ENCODE assay signal across 15 cellular contexts in the genomic region with DNA sequence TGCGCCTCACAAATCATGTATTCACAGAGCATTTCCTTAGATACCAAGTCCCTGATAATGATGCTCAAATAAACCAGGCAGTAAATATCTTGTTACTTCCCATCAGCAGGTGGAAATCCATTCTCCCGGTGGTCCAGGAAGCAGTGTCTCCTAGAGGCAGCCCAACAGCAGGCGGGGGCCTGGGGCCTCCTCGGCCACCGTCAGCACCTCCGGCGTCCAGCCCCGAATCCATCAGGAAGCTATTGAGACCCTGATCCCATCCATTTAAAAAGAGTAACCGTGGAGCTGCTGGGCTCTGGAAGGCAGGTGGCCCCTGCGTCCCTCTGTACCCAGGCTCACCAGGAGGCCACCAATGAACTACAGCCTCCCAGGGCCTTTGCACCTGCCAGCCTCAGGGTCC. TPM values are rescaled to one million over a fixed set of nuclear protein-coding genes. Genes with fewer than 3 reads are reported as not detected.
A peak's percentile ranks its signal among the peaks of the same experiment; 100 is the strongest.
DNase-seq lines count a peak whose midpoint lies in the region; ATAC-seq, FAIRE-seq and TF ChIP-seq lines count a peak whose summit lies in the region.
"Had no signal": no experiment of that assay in that cellular context is flagged by ENCODE, and none has a peak within 500 bp of the region (broad histone marks: within the 10 kb centered on the region; RNA-seq: fewer than 3 reads in every experiment).

No MANE protein-coding gene starts in this region.

- no peak overlapping the region for H3K14ac ChIP-seq in H1 (ENCODE audit: insufficient read length)

- H3K4me1 ChIP-seq in right cardiac atrium (ENCODE audit: control insufficient read depth, insufficient read depth, low read length) (no peaks in the 10 kb centered on the region), left ventricle myocardium inferior (peaks cover 15% of the 10 kb centered on the region), H1 (replicated peaks in 1 of 4; ENCODE audit: control insufficient read depth in 3 of 4, insufficient read depth in 4 of 4, low read length in 3 of 4) (peaks cover 0 to 5% (median 2%) of the 10 kb centered on the region in 4 experiments; a peak in 2 of 7 replicates), smooth muscle cell (ENCODE audit: low read depth) (peaks cover 9% of the 10 kb centered on the region)

- 95% methylated on average over 10 of the region's 10 CpGs for WGBS in right cardiac atrium
- 90% methylated on average over 7 of the region's 10 CpGs; no CpG with 5 or more reads in 1 of the 2 experiments for WGBS in H1 (ENCODE audit: extremely low coverage in 1 of 2, insufficient coverage in 1 of 2, insufficient read length in 1 of 2, insufficient replicate concordance in 2 of 2, low coverage in 1 of 2, low lambda C conversion rate in 2 of 2, missing lambda C conversion rate in 1 of 2), 2 experiments
- WGBS in smooth muscle cell (ENCODE audit: low lambda C conversion rate): 96% methylated on average over 10 of the region's 10 CpGs

- no peak overlapping the region for H4K91ac ChIP-seq in H1 (replicated peaks; ENCODE audit: insufficient read length, low read length)

- no peak for FAIRE-seq in H1 (lab: Jason Lieb, UNC)
- FAIRE-seq: GM12878, GM18507, K562 had no signal

- peak overlapping the region; percentile 20; the same call in 1 of the 2 replicates for H4K8ac ChIP-seq in H1 (ENCODE audit: extremely low read depth, insufficient read depth, low read length)

- no peak overlapping the region for H2AK5ac ChIP-seq in H1 (ENCODE audit: low read depth, low read length)

- no peak overlapping the region for H3K27ac ChIP-seq in right cardiac atrium (ENCODE audit: low read length)
- no peak overlapping the region for H3K27ac ChIP-seq in left ventricle myocardium inferior (replicated peaks)
- H3K27ac ChIP-seq in H1 (ENCODE audit: low read depth, low read length): no peak overlapping the region
- H3K27ac ChIP-seq in smooth muscle cell (ENCODE audit: low read depth): peak overlapping the region; percentile 83
- H3K27ac ChIP-seq: 22Rv1 had no signal

- peaks cover 3 to 28% of the 10 kb centered on the region in 2 experiments for H4K20me1 ChIP-seq in H1 (replicated peaks in 1 of 2; ENCODE audit: control insufficient read depth in 1 of 2, insufficient read depth in 2 of 2, low read length in 2 of 2)
- peaks cover 92% of the 10 kb centered on the region for H4K20me1 ChIP-seq in smooth muscle cell (ENCODE audit: low read depth)

- no peak overlapping the region for H3K23ac ChIP-seq in H1 (ENCODE audit: insufficient read length)

- H3F3A ChIP-seq in smooth muscle cell (ENCODE audit: low read depth): no peaks in the 10 kb centered on the region

- no peak overlapping the region for H3K4ac ChIP-seq in H1 (replicated peaks; ENCODE audit: insufficient read length, low read depth, low read length)

- no peak overlapping the region for H3K18ac ChIP-seq in H1 (ENCODE audit: extremely low read depth, low read length)

- no peak overlapping the region for H2BK15ac ChIP-seq in H1 (ENCODE audit: low read length)

- H3K4me2 ChIP-seq in H1 (ENCODE audit: insufficient read depth in 1 of 2, low read depth in 2 of 2, low read length in 2 of 2) (no peak overlapping the region), smooth muscle cell (no peak overlapping the region)

- CTCF ChIA-PET in H1 (lab: Charles Lee; ENCODE audit: partially characterized antibody): no interaction called here

- POLR2A ChIA-PET in H1 (lab: Charles Lee; ENCODE audit: partially characterized antibody): no interaction called here

- H2BK12ac ChIP-seq in H1 (ENCODE audit: low read depth, low read length): no peak overlapping the region

- no peak for TF ChIP-seq POLR2A in H1 (IDR thresholded peaks at IDR 0.05; ENCODE audit: control extremely low read depth in 1 of 2, low read depth in 2 of 2, low read length in 2 of 2)

- H3K27me3 ChIP-seq in right cardiac atrium (ENCODE audit: control insufficient read depth, insufficient read depth): no peaks in the 10 kb centered on the region
- no peaks in the 10 kb centered on the region for H3K27me3 ChIP-seq in left ventricle myocardium inferior (ENCODE audit: low read depth)
- H3K27me3 ChIP-seq in H1 (replicated peaks in 1 of 4; ENCODE audit: control insufficient read depth in 3 of 4, extremely low read depth in 1 of 4, insufficient read depth in 3 of 4, low read length in 3 of 4): no peaks in the 10 kb centered on the region
- H3K27me3 ChIP-seq in smooth muscle cell (ENCODE audit: low read depth): no peaks in the 10 kb centered on the region

- H2BK5ac ChIP-seq in H1 (ENCODE audit: low read depth, low read length): no peak overlapping the region

- H3K9me3 ChIP-seq in right cardiac atrium (ENCODE audit: control insufficient read depth, low read length): no peaks in the 10 kb centered on the region
- no peaks in the 10 kb centered on the region for H3K9me3 ChIP-seq in left ventricle myocardium inferior (replicated peaks)
- H3K9me3 ChIP-seq in H1 (ENCODE audit: insufficient read depth in 2 of 2, low read depth in 1 of 2, low read length in 1 of 2): no peaks in the 10 kb centered on the region
- H3K9me3 ChIP-seq in smooth muscle cell (replicated peaks; ENCODE audit: low read depth): no peaks in the 10 kb centered on the region

- H3K4me3 ChIP-seq in right cardiac atrium (ENCODE audit: low read length) (no peak overlapping the region), left ventricle myocardium inferior (no peak overlapping the region), H1 (ENCODE audit: extremely low read depth in 1 of 4, insufficient read depth in 2 of 4, low read depth in 3 of 4, low read length in 4 of 4) (no peak overlapping the region), smooth muscle cell (no peak overlapping the region)
- H3K4me3 ChIP-seq: GM12878, K562 had no signal

- no peak overlapping the region for H2BK120ac ChIP-seq in H1 (replicated peaks; ENCODE audit: low read depth, low read length)

- TF ChIP-seq CTCF in left ventricle myocardium inferior (IDR thresholded peaks at IDR 0.05; ENCODE audit: borderline replicate concordance) (no peak), H1 (IDR thresholded peaks at IDR 0.05; ENCODE audit: control extremely low read depth in 1 of 3, insufficient read depth in 1 of 3, low read depth in 1 of 3, low read length in 3 of 3) (no peak), smooth muscle cell (IDR thresholded peaks at IDR 0.05; ENCODE audit: borderline replicate concordance, insufficient read depth, poor library complexity, severe bottlenecking) (no peak)

- H4K5ac ChIP-seq in H1 (ENCODE audit: insufficient read length, low read depth, low read length): no peak overlapping the region

- H3K79me2 ChIP-seq in H1 (ENCODE audit: control insufficient read depth in 1 of 2, insufficient read depth in 2 of 2, low read length in 2 of 2) (peaks cover 0 to 27% of the 10 kb centered on the region in 2 experiments; a peak in 3 of 4 replicates), smooth muscle cell (ENCODE audit: low read depth) (peaks cover 57% of the 10 kb centered on the region)

- H2AFZ ChIP-seq in H1 (ENCODE audit: low read length): no peak overlapping the region
- H2AFZ ChIP-seq in smooth muscle cell (ENCODE audit: low read depth): no peak overlapping the region

- peaks cover 2% of the 10 kb centered on the region; the same call in 1 of the 2 replicates for H3K79me1 ChIP-seq in H1 (ENCODE audit: low read depth, low read length)

- H3K9ac ChIP-seq in H1 (replicated peaks in 1 of 4; ENCODE audit: extremely low read depth in 1 of 4, low read depth in 3 of 4, low read length in 3 of 4) (no peak overlapping the region), smooth muscle cell (ENCODE audit: low read depth) (no peak overlapping the region)

- H2BK20ac ChIP-seq in H1 (ENCODE audit: low read length): no peak overlapping the region

- DNase-seq in right cardiac atrium (peak in 2 of 3 donors; percentile 21 to 28), left ventricle myocardium inferior (no peak), H1 (ENCODE audit: low read depth in 1 of 2, low spot score in 2 of 2) (no peak), smooth muscle cell (lab: John Stamatoyannopoulos, UW; ENCODE audit: unreplicated experiment) (no peak), NCI-H187 (lab: John Stamatoyannopoulos, UW) (no peak), NCI-H1048 (lab: John Stamatoyannopoulos, UW) (no peak)
- DNase-seq: CD4-positive, CD25-positive, alpha-beta regulatory T cell; DMS53; GOT3; HCEC 1CT had no signal

- no peak for ATAC-seq in right cardiac atrium
- no peak for ATAC-seq in GM21390 (IDR thresholded peaks at IDR 0.05; ENCODE audit: unreplicated experiment)
- ATAC-seq: GM12878, K562 had no signal

- no peak for TF ChIP-seq RAD21 in H1 (IDR thresholded peaks at IDR 0.05 in 1 of 2, conservative IDR thresholded peaks at IDR 0.05 in 1 of 2; ENCODE audit: low read depth in 2 of 2, low read length in 2 of 2)

- H3K23me2 ChIP-seq in H1 (ENCODE audit: low read depth, low read length): peaks cover 14% of the 10 kb centered on the region; the same call in 1 of the 2 replicates

- no peak for TF ChIP-seq EP300 in H1 (IDR thresholded peaks at IDR 0.05; ENCODE audit: borderline replicate concordance in 1 of 2, low read depth in 2 of 2, low read length in 2 of 2)

- intact Hi-C loops in right cardiac atrium (cut with DNase I): no loop called here
- intact Hi-C loops in left ventricle myocardium inferior (cut with micrococcal nuclease): no loop called here

- H3K56ac ChIP-seq in H1 (replicated peaks; ENCODE audit: insufficient read length, low read depth, low read length): no peak overlapping the region

- H3K36me3 ChIP-seq in left ventricle myocardium inferior (no peaks in the 10 kb centered on the region), H1 (ENCODE audit: control insufficient read depth in 2 of 4, insufficient read depth in 4 of 4, low read length in 3 of 4) (peaks cover 0 to 4% (median 1%) of the 10 kb centered on the region in 4 experiments; a peak in 3 of 8 replicates), smooth muscle cell (ENCODE audit: low read depth) (no peaks in the 10 kb centered on the region)

TF ChIP-seq in H1, 55 proteins besides CTCF, POLR2A, EP300 and RAD21 (continues in another document):
- TF ChIP-seq PHF8 (conservative IDR thresholded peaks at IDR 0.05; ENCODE audit: low read depth, low read length): no peak

RNA-seq across cellular contexts. Expression of gene VAV2, which starts 54.0 kb away (rescaled TPM):
- total RNA-seq in right cardiac atrium (10 to 100 TPM in 1 of 4 donors, 1 to 10 TPM in 3; 6.3 to 11.4 (median 8.2) TPM), left ventricle myocardium inferior (4.1 TPM), smooth muscle cell (26.2 and 27.4 TPM in 2 replicates)
- polyA plus RNA-seq in right cardiac atrium (4.7 TPM), H1 (2011; rRNA removed) (13.6 and 17.6 TPM in 2 replicates), smooth muscle cell (35.3 and 59.4 TPM in 2 replicates)
- 34.6 and 37.6 TPM in 2 replicates for total RNA-seq in H1 (2021; fragmentation: NEBNext Ultra II Directional; extraction: Animal tissue kit (Norgen Biotek cat#: 25700))
- 20.6 TPM for polyA plus RNA-seq in H1 (2011; cell fraction: cytosol; rRNA removed)
- 40.6 TPM for polyA plus RNA-seq in H1 (2011; cell fraction: nucleus; rRNA removed)
- polyA plus RNA-seq in H1 (2012, experiment 1 of 2): 20.5 to 32.6 TPM (median 30.1 TPM) in 4 replicates
- polyA plus RNA-seq in H1 (2012, experiment 2 of 2): 11.5 TPM
- 15.7 TPM for polyA plus RNA-seq in H1 (2013, experiment 1 of 2)
- 15.9 TPM for polyA plus RNA-seq in H1 (2013, experiment 2 of 2)
- 28.1 and 28.9 TPM in 2 replicates for polyA minus RNA-seq in H1 (2011; rRNA and poly(A)+ RNA removed)
- polyA minus RNA-seq in H1 (2011; cell fraction: cytosol; rRNA and poly(A)+ RNA removed): 19.7 TPM
- polyA minus RNA-seq in H1 (2011; cell fraction: nucleus; rRNA and poly(A)+ RNA removed): 22.4 TPM

Comparison
In these comparisons a context has a peak if more than half of its experiments do, and no peak if none do; other contexts are left out.
1. DNase-seq: peak in right cardiac atrium (2 of 3); none in left ventricle myocardium inferior (single experiment), H1 (0 of 2), smooth muscle cell (single experiment), NCI-H187 (0 of 2) and NCI-H1048 (single experiment).